In the genomic region with DNA sequence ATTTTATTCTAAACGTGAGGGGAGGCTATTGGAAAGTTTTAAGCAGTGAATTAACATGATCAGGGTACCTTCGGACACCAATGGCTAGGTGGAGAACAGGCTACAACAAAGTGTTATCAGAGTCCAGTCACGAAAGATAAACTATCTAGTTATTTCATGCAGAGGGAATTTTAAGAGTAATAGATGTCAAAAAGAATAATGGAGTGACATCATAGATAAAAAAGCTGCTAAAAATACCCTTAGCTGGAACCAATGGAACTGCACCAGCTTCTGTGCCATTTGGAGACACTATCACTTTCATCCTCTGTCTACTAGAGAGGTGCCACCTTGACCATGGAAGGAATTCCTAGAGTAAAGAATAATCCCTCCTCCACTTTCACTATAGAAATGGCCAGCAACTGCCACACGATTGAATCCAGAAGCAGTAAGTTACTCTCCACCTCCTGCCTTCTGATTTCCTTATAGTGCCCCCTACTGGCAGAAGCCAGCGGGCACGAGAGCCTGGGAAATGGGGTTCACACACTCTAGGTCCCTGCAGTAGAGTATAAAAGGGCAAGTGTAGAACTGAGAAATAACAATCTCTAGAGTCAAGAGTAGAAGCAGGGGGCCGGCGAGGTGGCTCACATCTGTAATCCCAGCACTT, we compare ENCODE assay signal across 8 cellular contexts. TPM values are rescaled to one million over a fixed set of nuclear protein-coding genes. Genes with fewer than 3 reads are reported as not detected.
DNase-seq lines count a peak whose midpoint lies in the region; ATAC-seq, FAIRE-seq and TF ChIP-seq lines count a peak whose summit lies in the region.

No MANE protein-coding gene starts in this region.

- no peaks in the 10 kb centered on the region for H3K27me3 ChIP-seq in prostate gland (replicated peaks; ENCODE audit: insufficient read depth)

- H3K4me1 ChIP-seq in prostate gland (replicated peaks), result peaks cover 15% of the 10 kb centered on the region

- ATAC-seq in HG03045 (IDR thresholded peaks at IDR 0.05; ENCODE audit: unreplicated experiment) (no peak), GM21360 (IDR thresholded peaks at IDR 0.05; ENCODE audit: unreplicated experiment) (no peak)

- H3K27ac ChIP-seq in prostate gland, result no peak overlapping the region

- intact Hi-C loops in prostate gland (cut with DNase I), result loop anchor here (5.0 kb wide), 3 partner anchors 82 to 268 kb away; partner anchors contain the start of gene MAPK7

- DNase-seq in NAMALWA (ENCODE audit: low spot score) (peak; percentile 48), fibroblast of pulmonary artery (ENCODE audit: low read depth) (peak; percentile 16), prostate gland (ENCODE audit: low spot score) (no peak), NCI-H2107 treated with DMSO at 0.1 percent for 48 hours (lab: John Stamatoyannopoulos, UW; ENCODE audit: unreplicated experiment) (no peak)
- peak; percentile 77 for DNase-seq in activated CD8-positive, alpha-beta memory T cell treated with anti-CD3 and anti-CD28 coated beads for 24 hours

- H3K36me3 ChIP-seq in prostate gland, result no peaks in the 10 kb centered on the region

- H3K4me3 ChIP-seq in fibroblast of pulmonary artery (replicated peaks; ENCODE audit: low read depth, low read length), result no peak overlapping the region
- H3K4me3 ChIP-seq in prostate gland, result no peak overlapping the region

- WGBS in prostate gland, result 56% methylated on average over 8 of the region's 8 CpGs

- peak; percentile 8 for FAIRE-seq in G401.6 (lab: Jason Lieb, UNC)

- TF ChIP-seq POLR2A in prostate gland (IDR thresholded peaks at IDR 0.05), result no peak

- H3K9me3 ChIP-seq in prostate gland, result no peaks in the 10 kb centered on the region

- TF ChIP-seq CTCF in fibroblast of pulmonary artery (IDR thresholded peaks at IDR 0.05; ENCODE audit: low read length, missing control alignments) (peak; percentile 46), prostate gland (IDR thresholded peaks at IDR 0.05) (peak in 3 of 4 experiments; percentile 7 to 13 (median 13))

RNA-seq across cellular contexts. Expression of gene ALDH3A2, which starts 2.8 kb away (rescaled TPM):
- 100 to 1,000 TPM; 202 to 357 TPM for total RNA-seq in prostate gland

Comparison
In these comparisons a context has a peak if more than half of its experiments do, and no peak if none do; other contexts are left out.
1. DNase-seq: peak in NAMALWA (single experiment), activated CD8-positive, alpha-beta memory T cell treated with anti-CD3 and anti-CD28 coated beads for 24 hours (single experiment) and fibroblast of pulmonary artery (single experiment); none in prostate gland (single experiment) and NCI-H2107 treated with DMSO at 0.1 percent for 48 hours (single experiment).